Comparison of ENCODE assay signal across 9 cellular contexts in genomic region chr5:54844905-54845566, GRCh38.
DNase-seq lines count a peak whose midpoint lies in the region; ATAC-seq and TF ChIP-seq lines count a peak whose summit lies in the region.
"Had no signal": no experiment of that assay in that cellular context is flagged by ENCODE, and none has a peak within 500 bp of the region (broad histone marks: within the 10 kb centered on the region; RNA-seq: fewer than 3 reads in every experiment).

No MANE protein-coding gene starts in this region.

- H3K9me3 ChIP-seq in right lobe of liver (no peaks in the 10 kb centered on the region), testis (no peaks in the 10 kb centered on the region)

- DNase-seq in SKM-1 treated with dmso at 0.1 percent for 144 hours (lab: John Stamatoyannopoulos, UW; ENCODE audit: unreplicated experiment) (peak; percentile 46), SKM-1 (lab: John Stamatoyannopoulos, UW; ENCODE audit: unreplicated experiment) (no peak), NCI-H345 treated with DMSO at 0.1 percent for 48 hours (lab: John Stamatoyannopoulos, UW; ENCODE audit: unreplicated experiment) (peak; percentile 6), caudate nucleus (lab: John Stamatoyannopoulos, UW) (peak in 3 of 61 donors; percentile 7 to 17 (median 9)), right lobe of liver (no peak), testis (no peak), NCI-H524 treated with DMSO at 0.1 percent for 48 hours (lab: John Stamatoyannopoulos, UW) (no peak), activated gamma-delta T cell (lab: John Stamatoyannopoulos, UW) (no peak)
- DNase-seq: activated naive CD8-positive, alpha-beta T cell treated with anti-CD3 and anti-CD28 coated beads, Interleukin-2, amount 10 ng/mL, durations not matched to agents 7 days and 5 days had no signal

- H3K27me3 ChIP-seq in right lobe of liver (no peaks in the 10 kb centered on the region), testis (no peaks in the 10 kb centered on the region)

- WGBS in right lobe of liver (ENCODE audit: insufficient coverage, low coverage, low lambda C conversion rate, missing lambda C conversion rate) = 36% methylated on average over 6 of the region's 6 CpGs
- 49 to 54% methylated on average over 6 of the region's 6 CpGs for WGBS in testis, 2 donors

- peak; percentile 60 to 79 (median 64) for TF ChIP-seq CTCF in right lobe of liver (IDR thresholded peaks at IDR 0.05)
- peak; percentile 55 to 80 (median 67) for TF ChIP-seq CTCF in testis (IDR thresholded peaks at IDR 0.05)

- peak in 3 of 4 donors; percentile 65 to 79 (median 79) for ATAC-seq in right lobe of liver

- H3K36me3 ChIP-seq in right lobe of liver = no peaks in the 10 kb centered on the region
- H3K36me3 ChIP-seq in testis (ENCODE audit: low read depth, missing control alignments) = no peaks in the 10 kb centered on the region

- H3K27ac ChIP-seq in caudate nucleus (ENCODE audit: low read depth, low read length) = peak overlapping the region; percentile 32
- H3K27ac ChIP-seq in right lobe of liver = peak overlapping the region in 2 of 3 donors; percentile 7 to 18
- H3K27ac ChIP-seq in testis = no peak overlapping the region

- H3K4me3 ChIP-seq in right lobe of liver = peak overlapping the region; percentile 8 to 33 (median 25)
- H3K4me3 ChIP-seq in testis = no peak overlapping the region

- intact Hi-C loops in right lobe of liver (cut with DNase I) (loop anchor here (5.0 to 10.0 kb wide), 2 partner anchors 328 to 330 kb away; partner anchors contain the start of gene SNX18 (in 2 of the 2)), testis (cut with DNase I; ENCODE audit: low total_unique reads) (loop anchor here (5.0 kb wide), 1 partner anchor 328 kb away; the partner anchor contains the start of gene SNX18)

- H3K4me1 ChIP-seq in right lobe of liver (peaks cover 0 to 4% (median under 1%) of the 10 kb centered on the region in 4 donors), testis (no peaks in the 10 kb centered on the region)

- TF ChIP-seq POLR2A in right lobe of liver (IDR thresholded peaks at IDR 0.05) (no peak), testis (IDR thresholded peaks at IDR 0.05) (no peak)

Comparison
In these comparisons a context has a peak if more than half of its experiments do, and no peak if none do; other contexts are left out.
1. DNase-seq: peak in SKM-1 treated with dmso at 0.1 percent for 144 hours (single experiment) and NCI-H345 treated with DMSO at 0.1 percent for 48 hours (single experiment); none in SKM-1 (single experiment), right lobe of liver (0 of 3), testis (single experiment), NCI-H524 treated with DMSO at 0.1 percent for 48 hours (single experiment) and activated gamma-delta T cell (single experiment).
2. H3K27ac ChIP-seq: peak in caudate nucleus (single experiment) and right lobe of liver (2 of 3); none in testis (0 of 2).
3. H3K4me3 ChIP-seq: peak in right lobe of liver (3 of 3); none in testis (0 of 2).